Comparison of ENCODE assay signal across 23 cellular contexts in the genomic region with DNA sequence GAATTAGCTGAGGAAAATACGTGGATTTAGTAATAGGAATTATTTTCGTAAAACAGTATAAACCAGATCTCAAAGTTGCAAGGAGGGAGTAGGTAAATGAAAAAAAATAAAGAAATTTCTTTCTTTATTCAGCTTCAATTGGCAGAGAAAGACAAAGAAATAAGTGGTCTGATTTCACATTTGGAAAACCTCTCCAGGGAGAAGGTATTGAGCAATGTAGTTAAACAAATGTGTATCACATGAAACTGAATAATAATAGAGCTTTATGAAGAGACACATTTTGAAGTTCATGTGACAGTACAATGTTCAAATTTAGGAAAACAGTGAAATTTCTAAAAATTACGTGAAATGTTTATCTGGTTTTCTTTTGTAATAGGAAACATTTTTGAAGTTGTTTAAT.
DNase-seq lines count a peak whose midpoint lies in the region; ATAC-seq and TF ChIP-seq lines count a peak whose summit lies in the region.
"Had no signal": no experiment of that assay in that cellular context is flagged by ENCODE, and none has a peak within 500 bp of the region (broad histone marks: within the 10 kb centered on the region; RNA-seq: fewer than 3 reads in every experiment).

No MANE protein-coding gene starts in this region.

- no peaks in the 10 kb centered on the region for H3K27me3 ChIP-seq in right cardiac atrium (ENCODE audit: control insufficient read depth, insufficient read depth)
- no peaks in the 10 kb centered on the region for H3K27me3 ChIP-seq in left lung
- H3K27me3 ChIP-seq in aorta (ENCODE audit: control insufficient read depth in 1 of 2, insufficient read depth in 2 of 2, low read length in 1 of 2) = no peaks in the 10 kb centered on the region
- H3K27me3 ChIP-seq: foreskin keratinocyte, SJSA1, testis had no signal

- WGBS in right cardiac atrium = 75% methylated on average over 3 of the region's 3 CpGs
- 90 to 93% methylated on average over 3 of the region's 3 CpGs for WGBS in aorta, 2 donors

- H3K4me3 ChIP-seq in right cardiac atrium (ENCODE audit: low read length) (no peak overlapping the region), cardiac fibroblast (replicated peaks in 1 of 2; ENCODE audit: low read depth in 2 of 2, low read length in 2 of 2) (no peak overlapping the region), left lung (no peak overlapping the region), aorta (ENCODE audit: low read length in 2 of 2) (no peak overlapping the region)
- H3K4me3 ChIP-seq: lung, PC-9, SJSA1, testis had no signal

- ATAC-seq in left ventricle myocardium superior = peak; percentile 42
- ATAC-seq in right cardiac atrium = no peak
- ATAC-seq in left lung = peak; percentile 52
- peak; percentile 41 for ATAC-seq in aorta (ENCODE audit: low FRiP score)
- ATAC-seq in esophagus mucosa = no peak
- no peak for ATAC-seq in HG02970 (IDR thresholded peaks at IDR 0.05; ENCODE audit: low FRiP score, unreplicated experiment)
- ATAC-seq: activated CD8-positive, alpha-beta T cell treated with anti-CD3 and anti-CD28 coated beads for 36 hours; foreskin keratinocyte; WTC11 had no signal

- TF ChIP-seq CTCF in cardiac fibroblast (IDR thresholded peaks at IDR 0.05; ENCODE audit: low read depth, low read length) = no peak
- TF ChIP-seq CTCF in left lung (IDR thresholded peaks at IDR 0.05) = no peak

- H3K36me3 ChIP-seq in left lung (peaks cover 0 to 37% of the 10 kb centered on the region in 2 donors), aorta (ENCODE audit: control insufficient read depth in 1 of 2, insufficient read depth in 2 of 2, low read length in 1 of 2) (no peaks in the 10 kb centered on the region)

- H3K9me3 ChIP-seq in right cardiac atrium (ENCODE audit: control insufficient read depth, low read length) (no peaks in the 10 kb centered on the region), left lung (no peaks in the 10 kb centered on the region), aorta (ENCODE audit: control insufficient read depth, low read length) (no peaks in the 10 kb centered on the region)
- H3K9me3 ChIP-seq: SJSA1, testis had no signal

- H3K27ac ChIP-seq in right cardiac atrium (ENCODE audit: low read length) (no peak overlapping the region), left lung (no peak overlapping the region), aorta (ENCODE audit: low read depth in 1 of 2, low read length in 2 of 2) (no peak overlapping the region)
- H3K27ac ChIP-seq: foreskin keratinocyte, PC-9, SJSA1, testis had no signal

- peaks cover 1% of the 10 kb centered on the region for H3K4me1 ChIP-seq in right cardiac atrium (ENCODE audit: control insufficient read depth, insufficient read depth, low read length)
- H3K4me1 ChIP-seq in left lung = no peaks in the 10 kb centered on the region
- no peaks in the 10 kb centered on the region for H3K4me1 ChIP-seq in aorta (ENCODE audit: control insufficient read depth in 1 of 2, insufficient read depth in 2 of 2, low read length in 2 of 2)
- H3K4me1 ChIP-seq: foreskin keratinocyte, testis had no signal

- intact Hi-C loops in left ventricle myocardium superior (cut with micrococcal nuclease) (no loop called here), right cardiac atrium (cut with DNase I) (no loop called here), left lung (cut with DNase I) (no loop called here), aorta (cut with DNase I) (no loop called here)

- DNase-seq in left ventricle myocardium superior = no peak
- DNase-seq in right cardiac atrium = no peak
- DNase-seq in cardiac fibroblast (ENCODE audit: low read depth in 2 of 2) = peak; percentile 77
- DNase-seq in left lung = no peak
- no peak for DNase-seq in aorta
- DNase-seq in effector CD8-positive, alpha-beta T cell (lab: John Stamatoyannopoulos, UW) = no peak
- DNase-seq: activated CD8-positive, alpha-beta T cell treated with anti-CD3 and anti-CD28 coated beads for 36 hours; activated naive CD4-positive, alpha-beta T cell; CD4-positive, CD25-positive, alpha-beta regulatory T cell; endodermal cell; foreskin keratinocyte; hippocampal formation; NCI-H146; NCI-H2227 treated with DMSO at 0.1 percent for 48 hours; nucleus accumbens; PC-9; stimulated activated CD4-positive, alpha-beta T cell treated with anti-CD3 and anti-CD28 coated beads, Interleukin-15, amount 100 ng/mL, for 24 hours; testis had no signal

Comparison
In these comparisons a context has a peak if more than half of its experiments do, and no peak if none do; other contexts are left out.
1. ATAC-seq: peak in left ventricle myocardium superior (single experiment), left lung (single experiment) and aorta (single experiment); none in right cardiac atrium (0 of 2), esophagus mucosa (single experiment) and HG02970 (single experiment).
2. DNase-seq: peak in cardiac fibroblast (2 of 2); none in left ventricle myocardium superior (single experiment), right cardiac atrium (0 of 3), left lung (0 of 2), aorta (0 of 2) and effector CD8-positive, alpha-beta T cell (single experiment).